11 cellular contexts compared by ENCODE assay signal in the genomic region with DNA sequence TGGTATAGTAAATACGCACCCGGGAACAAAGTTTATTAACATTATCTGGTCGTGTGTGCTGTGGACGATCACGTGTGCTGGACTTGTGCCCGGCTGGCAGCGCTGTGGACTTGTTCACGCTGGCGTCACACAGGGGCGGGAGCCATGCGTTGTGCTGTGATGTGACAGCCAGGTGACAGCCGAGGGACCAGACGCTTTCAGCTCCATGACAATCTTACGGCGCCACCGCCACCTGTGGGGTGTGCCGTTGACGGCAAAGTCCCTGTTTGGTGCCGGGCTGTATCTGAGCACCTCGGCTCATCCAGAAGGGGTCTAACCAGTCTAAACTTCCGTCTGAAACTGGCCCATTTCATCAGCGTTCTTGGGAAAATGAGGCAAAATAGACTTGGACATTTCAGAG. TPM values are rescaled to one million over a fixed set of nuclear protein-coding genes. Genes with fewer than 3 reads are reported as not detected.
DNase-seq lines count a peak whose midpoint lies in the region; ATAC-seq, FAIRE-seq and TF ChIP-seq lines count a peak whose summit lies in the region.
"Had no signal": no experiment of that assay in that cellular context is flagged by ENCODE, and none has a peak within 500 bp of the region (broad histone marks: within the 10 kb centered on the region; RNA-seq: fewer than 3 reads in every experiment).

No MANE protein-coding gene starts in this region.

- peak overlapping the region; percentile 9; the same call in 1 of the 2 replicates for H3K4me3 ChIP-seq in Caco-2 (ENCODE audit: low read depth, low read length)

- CTCF ChIA-PET in Caco-2 (lab: Charles Lee): interaction anchor here (1.0 to 1.4 kb wide), 4 partner anchors 26 to 476 kb away, joined by 3 to 5 read pairs (median 3); no protein-coding TSS in a partner anchor
- CTCF ChIA-PET in activated naive CD4-positive, alpha-beta T cell treated with anti-CD3 and anti-CD28 coated beads, Interleukin-2, amount 10 ng/mL, durations not matched to agents 7 days and 5 days (lab: Charles Lee): no interaction called here

- ATAC-seq in Right ventricle myocardium superior (ENCODE audit: poor library complexity) (peak; percentile 89), GM19328 (IDR thresholded peaks at IDR 0.05; ENCODE audit: unreplicated experiment) (no peak), T-helper 17 cell (no peak)
- ATAC-seq: stimulated activated naive CD8-positive, alpha-beta T cell treated with anti-CD3 and anti-CD28 coated beads, Interleukin-15, Interleukin-2, amounts not matched to agents 100 U/mL and 50 U/mL, for 24 hours had no signal

- DNase-seq in Caco-2: peak; percentile 62
- peak; percentile 87 for DNase-seq in NCI-H69 (lab: John Stamatoyannopoulos, UW)
- DNase-seq in Right ventricle myocardium superior: peak; percentile 88
- no peak for DNase-seq in neural crest cell (ENCODE audit: low read depth, low spot score)
- no peak for DNase-seq in activated naive CD4-positive, alpha-beta T cell treated with anti-CD3 and anti-CD28 coated beads, Interleukin-2, amount 10 ng/mL, durations not matched to agents 7 days and 5 days
- DNase-seq in GM12891 (ENCODE audit: insufficient read length, low spot score): no peak
- no peak for DNase-seq in T-helper 17 cell
- DNase-seq: cortex of kidney; stimulated activated naive CD8-positive, alpha-beta T cell treated with anti-CD3 and anti-CD28 coated beads, Interleukin-15, Interleukin-2, amounts not matched to agents 100 U/mL and 50 U/mL, for 24 hours had no signal

- peaks cover 32% of the 10 kb centered on the region for H3K4me1 Mint-ChIP-seq in Caco-2 (ENCODE audit: low read depth, unreplicated experiment)
- H3K4me1 Mint-ChIP-seq in neural crest cell: peaks cover 42% of the 10 kb centered on the region
- no peaks in the 10 kb centered on the region for H3K4me1 Mint-ChIP-seq in activated naive CD4-positive, alpha-beta T cell treated with anti-CD3 and anti-CD28 coated beads, Interleukin-2, amount 10 ng/mL, durations not matched to agents 7 days and 5 days
- H3K4me1 Mint-ChIP-seq in T-helper 17 cell: no peaks in the 10 kb centered on the region

- TF ChIP-seq CTCF in Caco-2 (IDR thresholded peaks at IDR 0.05; ENCODE audit: insufficient read depth in 1 of 2, low read depth in 1 of 2, low read length in 1 of 2, severe bottlenecking in 1 of 2, unreplicated experiment in 1 of 2) (peak in 1 of 2 experiments; percentile 15), neural crest cell (conservative IDR thresholded peaks at IDR 0.05) (no peak)

- H3K36me3 Mint-ChIP-seq in Caco-2 (ENCODE audit: insufficient read depth, unreplicated experiment) (no peaks in the 10 kb centered on the region), neural crest cell (ENCODE audit: low read depth) (no peaks in the 10 kb centered on the region), T-helper 17 cell (ENCODE audit: low read depth) (no peaks in the 10 kb centered on the region)
- no peaks in the 10 kb centered on the region for H3K36me3 Mint-ChIP-seq in activated naive CD4-positive, alpha-beta T cell treated with anti-CD3 and anti-CD28 coated beads, Interleukin-2, amount 10 ng/mL, durations not matched to agents 7 days and 5 days

- POLR2A ChIA-PET in Caco-2 (lab: Charles Lee): no interaction called here

- H3K9me3 ChIP-seq in Caco-2 (no peaks in the 10 kb centered on the region), T-helper 17 cell (ENCODE audit: control insufficient read depth, low read length, poor library complexity, severe bottlenecking) (no peaks in the 10 kb centered on the region)

- H3K27ac Mint-ChIP-seq in Caco-2 (ENCODE audit: unreplicated experiment) (peak overlapping the region; percentile 73), neural crest cell (ENCODE audit: unreplicated experiment) (peak overlapping the region; percentile 81), T-helper 17 cell (no peak overlapping the region)
- H3K27ac Mint-ChIP-seq in activated naive CD4-positive, alpha-beta T cell treated with anti-CD3 and anti-CD28 coated beads, Interleukin-2, amount 10 ng/mL, durations not matched to agents 7 days and 5 days: no peak overlapping the region

- intact Hi-C loops in Caco-2 (cut with micrococcal nuclease; ENCODE audit: unreplicated experiment) (loop anchor here (10.0 kb wide), 1 partner anchor 471 kb away; no protein-coding TSS in a partner anchor), Right ventricle myocardium superior (cut with DNase I) (no loop called here)

- BruUV-seq in Caco-2 (replicated peaks; lab: Mats Ljungman, UMichigan): no TSS peak

- H3K27me3 Mint-ChIP-seq in Caco-2 (ENCODE audit: insufficient read depth, unreplicated experiment): no peaks in the 10 kb centered on the region
- H3K27me3 Mint-ChIP-seq in neural crest cell (ENCODE audit: low read depth): peaks cover 5% of the 10 kb centered on the region
- peaks cover 74% of the 10 kb centered on the region for H3K27me3 Mint-ChIP-seq in activated naive CD4-positive, alpha-beta T cell treated with anti-CD3 and anti-CD28 coated beads, Interleukin-2, amount 10 ng/mL, durations not matched to agents 7 days and 5 days
- peaks cover 29% of the 10 kb centered on the region for H3K27me3 Mint-ChIP-seq in T-helper 17 cell

- H3K36me3 ChIP-seq in Caco-2 (ENCODE audit: control insufficient read depth, insufficient read depth, low read length): no peaks in the 10 kb centered on the region

- H3K4me3 Mint-ChIP-seq in Caco-2 (ENCODE audit: unreplicated experiment) (peak overlapping the region; percentile 64), neural crest cell (peak overlapping the region; percentile 21), T-helper 17 cell (no peak overlapping the region)
- H3K4me3 Mint-ChIP-seq in activated naive CD4-positive, alpha-beta T cell treated with anti-CD3 and anti-CD28 coated beads, Interleukin-2, amount 10 ng/mL, durations not matched to agents 7 days and 5 days: no peak overlapping the region

- no peak for TF ChIP-seq POLR2A in GM12891 (IDR thresholded peaks at IDR 0.05; ENCODE audit: low read depth, low read length)

- FAIRE-seq in GM12891 (lab: Jason Lieb, UNC): no peak

- H3K4me1 ChIP-seq in Caco-2: peaks cover 31% of the 10 kb centered on the region

- no peaks in the 10 kb centered on the region for H3K9me3 Mint-ChIP-seq in Caco-2 (ENCODE audit: unreplicated experiment)
- H3K9me3 Mint-ChIP-seq in neural crest cell: no peaks in the 10 kb centered on the region
- no peaks in the 10 kb centered on the region for H3K9me3 Mint-ChIP-seq in activated naive CD4-positive, alpha-beta T cell treated with anti-CD3 and anti-CD28 coated beads, Interleukin-2, amount 10 ng/mL, durations not matched to agents 7 days and 5 days

- H3K27me3 ChIP-seq in Caco-2 (replicated peaks; ENCODE audit: control insufficient read depth, insufficient read depth, low read length): no peaks in the 10 kb centered on the region

TF ChIP-seq in GM12891, 5 proteins besides CTCF, POLR2A, EP300 and RAD21:
- no peak for TF ChIP-seq POU2F2 (IDR thresholded peaks at IDR 0.05; ENCODE audit: low read depth, low read length)
- TF ChIP-seq TAF1 (IDR thresholded peaks at IDR 0.05; ENCODE audit: low read depth, low read length): no peak

RNA-seq across cellular contexts. Expression of a gene that starts 25.2 kb away (rescaled TPM):
- total RNA-seq in Caco-2 (2022) (6.6 and 8.1 TPM in 2 replicates), Right ventricle myocardium superior (18.6 TPM), neural crest cell (53.9 and 59.8 TPM in 2 replicates), T-helper 17 cell (1 to 10 TPM; 1.3 to 2.7 TPM)
- 0.37 TPM for polyA plus RNA-seq in GM12891 (2012; ENCODE audit: low read depth, missing spikeins)
- total RNA-seq: T-helper 1 cell treated with Interleukin-12 subunit alpha and Interleukin-12 subunit beta and Interleukin-4 antibody, amounts not matched to agents 30 ng/mL and 1 ng/mL, for 36 hours had no signal

RNA-seq across cellular contexts. Expression of a gene that starts 40.9 kb away (rescaled TPM):
- total RNA-seq in Caco-2 (2022): 20.9 and 21.0 TPM in 2 replicates
- total RNA-seq in Right ventricle myocardium superior: 16.5 TPM
- 33.4 and 33.7 TPM in 2 replicates for total RNA-seq in neural crest cell
- polyA plus RNA-seq in GM12891 (2012; ENCODE audit: low read depth, missing spikeins): 11.2 TPM
- total RNA-seq in T-helper 17 cell: 10 to 100 TPM; 25.1 to 28.1 TPM

Comparison
In these comparisons a context has a peak if more than half of its experiments do, and no peak if none do; other contexts are left out.
1. DNase-seq: peak in Caco-2 (2 of 2), NCI-H69 (single experiment) and Right ventricle myocardium superior (single experiment); none in neural crest cell (single experiment), activated naive CD4-positive, alpha-beta T cell treated with anti-CD3 and anti-CD28 coated beads, Interleukin-2, amount 10 ng/mL, durations not matched to agents 7 days and 5 days (single experiment), GM12891 (single experiment) and T-helper 17 cell (0 of 3).
2. H3K27ac Mint-ChIP-seq: peak in Caco-2 (single experiment) and neural crest cell (single experiment); none in activated naive CD4-positive, alpha-beta T cell treated with anti-CD3 and anti-CD28 coated beads, Interleukin-2, amount 10 ng/mL, durations not matched to agents 7 days and 5 days (single experiment) and T-helper 17 cell (single experiment).
3. H3K4me3 Mint-ChIP-seq: peak in Caco-2 (single experiment) and neural crest cell (single experiment); none in activated naive CD4-positive, alpha-beta T cell treated with anti-CD3 and anti-CD28 coated beads, Interleukin-2, amount 10 ng/mL, durations not matched to agents 7 days and 5 days (single experiment) and T-helper 17 cell (single experiment).